ENCODE assay signal across 30 cellular contexts in genomic region chr17:55634702-55635101, GRCh38.
DNase-seq lines count a peak whose midpoint lies in the region; ATAC-seq, FAIRE-seq and TF ChIP-seq lines count a peak whose summit lies in the region.
"Had no signal": no experiment of that assay in that cellular context is flagged by ENCODE, and none has a peak within 500 bp of the region (broad histone marks: within the 10 kb centered on the region; RNA-seq: fewer than 3 reads in every experiment).

No MANE protein-coding gene starts in this region.

- ATAC-seq in PC-3 (no peak), omental fat pad (ENCODE audit: low FRiP score) (peak; percentile 43), GM21447 (IDR thresholded peaks at IDR 0.05; ENCODE audit: unreplicated experiment) (no peak), right cardiac atrium (no peak)
- ATAC-seq: foreskin keratinocyte; stimulated activated naive CD8-positive, alpha-beta T cell treated with anti-CD3 and anti-CD28 coated beads, Interleukin-15, amount 100 ng/mL, for 72 hours; T-helper 17 cell had no signal

- H3K9me2 ChIP-seq in PC-3 (replicated peaks; ENCODE audit: low read length), result no peaks in the 10 kb centered on the region

- H3K36me3 ChIP-seq in ACC112 (ENCODE audit: insufficient read depth, low read length) (no peaks in the 10 kb centered on the region), PC-3 (ENCODE audit: low read depth, low read length) (no peaks in the 10 kb centered on the region), colonic mucosa (no peaks in the 10 kb centered on the region)
- H3K36me3 ChIP-seq: HAP-1, heart right ventricle, MG63, neutrophil, tibial nerve had no signal

- H3K27ac ChIP-seq in ACC112 (ENCODE audit: low read depth, low read length) (no peak overlapping the region), PC-3 (ENCODE audit: low read length) (no peak overlapping the region), colonic mucosa (no peak overlapping the region), right cardiac atrium (ENCODE audit: low read length) (no peak overlapping the region)
- H3K27ac ChIP-seq: epithelial cell of prostate, foreskin keratinocyte, neutrophil, SK-N-MC had no signal

- H3K9me3 ChIP-seq in PC-3 (ENCODE audit: low read length), result no peaks in the 10 kb centered on the region
- no peaks in the 10 kb centered on the region for H3K9me3 ChIP-seq in colonic mucosa
- no peaks in the 10 kb centered on the region for H3K9me3 ChIP-seq in right cardiac atrium (ENCODE audit: control insufficient read depth, low read length)
- H3K9me3 ChIP-seq: HAP-1, heart right ventricle, MG63, neutrophil, tibial nerve had no signal

- WGBS in right cardiac atrium, result 56% methylated on average over 3 of the region's 3 CpGs

- peak overlapping the region; percentile 58 for H2AFZ ChIP-seq in ACC112 (ENCODE audit: low read length, unreplicated experiment)
- no peak overlapping the region for H2AFZ ChIP-seq in PC-3 (ENCODE audit: low read length)

- FAIRE-seq in RCC 7860 (lab: Jason Lieb, UNC), result no peak

- no peaks in the 10 kb centered on the region for H3K27me3 ChIP-seq in ACC112 (ENCODE audit: insufficient read depth, low read length)
- peaks cover 72% of the 10 kb centered on the region for H3K27me3 ChIP-seq in PC-3 (ENCODE audit: low read length)
- H3K27me3 ChIP-seq in colonic mucosa, result no peaks in the 10 kb centered on the region
- H3K27me3 ChIP-seq in right cardiac atrium (ENCODE audit: control insufficient read depth, insufficient read depth), result no peaks in the 10 kb centered on the region
- H3K27me3 ChIP-seq: neutrophil, tibial nerve had no signal

- H3K4me1 ChIP-seq in ACC112 (ENCODE audit: control insufficient read depth, insufficient read depth, low read length, unreplicated experiment) (no peaks in the 10 kb centered on the region), PC-3 (ENCODE audit: insufficient read depth, low read length) (no peaks in the 10 kb centered on the region), colonic mucosa (no peaks in the 10 kb centered on the region), right cardiac atrium (ENCODE audit: control insufficient read depth, insufficient read depth, low read length) (peaks cover 3% of the 10 kb centered on the region)
- H3K4me1 ChIP-seq: HAP-1 had no signal

- CTCF ChIA-PET in PC-3 (lab: Charles Lee), result no interaction called here

- DNase-seq in PC-3 (no peak), fibroblast of pulmonary artery (ENCODE audit: low read depth) (peak; percentile 39), omental fat pad (ENCODE audit: low spot score) (no peak), colonic mucosa (no peak), RCC 7860 (ENCODE audit: low spot score) (no peak), right cardiac atrium (no peak)
- DNase-seq: activated CD4-positive, alpha-beta T cell treated with anti-CD3 and anti-CD28 coated beads for 48 hours; activated gamma-delta T cell treated with Interleukin-2 at 50 U/mL for 16 hours; activated T-cell treated with anti-CD3 and anti-CD28 coated beads, Interleukin-2, amount 50 U/mL, for 1 hour; effector CD4-positive, alpha-beta T cell; foreskin keratinocyte; GF-D8; KBM-7; kidney glomerular epithelial cell; MG63; NCI-H1417 treated with DMSO at 0.1 percent for 48 hours; NCI-H2081 treated with DMSO at 0.1 percent for 48 hours; NCI-H226; stimulated activated CD4-positive, alpha-beta T cell treated with anti-CD3 and anti-CD28 coated beads, Interleukin-1b, Interleukin-23, amount 100 ng/mL, for 48 hours; stimulated activated CD8-positive, alpha-beta memory T cell treated with anti-CD3 and anti-CD28 coated beads, Interleukin-4, amount 100 ng/mL, for 48 hours; stimulated activated naive CD8-positive, alpha-beta T cell treated with anti-CD3 and anti-CD28 coated beads, Interleukin-15, amount 100 ng/mL, for 72 hours; T-helper 17 cell had no signal

- no peaks in the 10 kb centered on the region for H4K20me1 ChIP-seq in PC-3 (ENCODE audit: low read length)

- peak overlapping the region; percentile 37; the same call in 1 of the 2 replicates for H3K4me2 ChIP-seq in PC-3 (ENCODE audit: low read length)

- H3K4me3 ChIP-seq in ACC112 (ENCODE audit: low read depth, low read length), result peak overlapping the region; percentile 66
- H3K4me3 ChIP-seq in PC-3 (ENCODE audit: low read length), result peak overlapping the region; percentile 28; the same call in 1 of the 2 replicates
- H3K4me3 ChIP-seq in fibroblast of pulmonary artery (replicated peaks; ENCODE audit: low read depth, low read length), result peak overlapping the region; percentile 1
- no peak overlapping the region for H3K4me3 ChIP-seq in colonic mucosa
- H3K4me3 ChIP-seq in right cardiac atrium (ENCODE audit: low read length), result no peak overlapping the region
- H3K4me3 ChIP-seq: HAP-1, MG63, SK-N-MC had no signal

- H3F3A ChIP-seq in PC-3 (ENCODE audit: low read length, unreplicated experiment), result no peaks in the 10 kb centered on the region

- POLR2A ChIA-PET in PC-3 (lab: Charles Lee; ENCODE audit: unreplicated experiment), result no interaction called here

- H3K79me2 ChIP-seq in ACC112 (ENCODE audit: control insufficient read depth, insufficient read depth, low read length, unreplicated experiment) (no peaks in the 10 kb centered on the region), PC-3 (ENCODE audit: low read length) (no peaks in the 10 kb centered on the region)

- TF ChIP-seq CTCF in PC-3 (conservative IDR thresholded peaks at IDR 0.05; ENCODE audit: low read depth, low read length) (no peak), fibroblast of pulmonary artery (IDR thresholded peaks at IDR 0.05; ENCODE audit: low read length, missing control alignments) (no peak), omental fat pad (IDR thresholded peaks at IDR 0.05) (no peak), colonic mucosa (IDR thresholded peaks at IDR 0.05) (no peak)

- BruUV-seq in PC-3 (replicated peaks; lab: Mats Ljungman, UMichigan), result no TSS peak

- H3K9ac ChIP-seq in PC-3 (ENCODE audit: low read length) (no peak overlapping the region), colonic mucosa (ENCODE audit: low read depth in 2 of 2, low read length in 2 of 2) (no peak overlapping the region)

- intact Hi-C loops in PC-3 (cut with micrococcal nuclease), result no loop called here
- intact Hi-C loops in colonic mucosa (cut with DNase I), result no loop called here
- intact Hi-C loops in right cardiac atrium (cut with DNase I), result loop anchor here in 2 of 4 donors (10.0 kb wide), 1 partner anchor 60 kb away; no protein-coding TSS in a partner anchor

Comparison
In these comparisons a context has a peak if more than half of its experiments do, and no peak if none do; other contexts are left out.
1. H3K4me3 ChIP-seq: peak in ACC112 (single experiment), PC-3 (single experiment) and fibroblast of pulmonary artery (single experiment); none in colonic mucosa (single experiment) and right cardiac atrium (single experiment).